Comparison of ENCODE assay signal across 21 cellular contexts in the genomic region with DNA sequence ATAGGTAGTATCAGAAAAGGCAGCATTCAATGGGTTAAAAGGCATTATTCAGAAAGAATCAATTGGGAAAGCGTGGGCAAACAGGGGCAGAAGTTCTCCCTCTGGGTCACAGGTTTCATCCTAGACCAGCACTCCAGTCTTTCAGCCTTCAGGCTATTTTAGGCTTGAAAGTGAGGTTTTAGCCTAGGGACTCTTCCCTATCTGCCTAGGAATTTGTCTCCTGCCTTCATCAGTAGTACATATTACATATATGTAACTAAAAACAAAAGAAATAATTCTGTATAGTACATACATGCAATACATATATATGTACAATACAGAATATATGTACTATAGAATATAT. TPM values are rescaled to one million over a fixed set of nuclear protein-coding genes. Genes with fewer than 3 reads are reported as not detected.
DNase-seq lines count a peak whose midpoint lies in the region; ATAC-seq and TF ChIP-seq lines count a peak whose summit lies in the region.
"Had no signal": no experiment of that assay in that cellular context is flagged by ENCODE, and none has a peak within 500 bp of the region (broad histone marks: within the 10 kb centered on the region; RNA-seq: fewer than 3 reads in every experiment).

No MANE protein-coding gene starts in this region.

- H3K4me2 ChIP-seq in mesenchymal stem cell (ENCODE audit: low read length, poor library complexity, severe bottlenecking) = no peak overlapping the region
- H3K4me2 ChIP-seq: BLaER1 treated with 17β-estradiol and CSF1 and Interleukin-3, amounts not matched to agents 10 nM and 100 nM had no signal

- H3K27me3 ChIP-seq in CD4-positive, alpha-beta memory T cell (ENCODE audit: insufficient read depth, low read length) = no peaks in the 10 kb centered on the region
- H3K27me3 ChIP-seq in mesenchymal stem cell (ENCODE audit: control insufficient read depth in 1 of 2, insufficient read depth in 1 of 2, low read length in 2 of 2) = no peaks in the 10 kb centered on the region
- H3K27me3 ChIP-seq: SJCRH30 had no signal

- intact Hi-C loops in CD4-positive, alpha-beta memory T cell (cut with micrococcal nuclease) = loop anchor here (1.0 to 5.0 kb wide), 5 partner anchors 36 to 100 kb away; no protein-coding TSS in a partner anchor

- CTCF ChIA-PET in CD4-positive, alpha-beta memory T cell (lab: Charles Lee; ENCODE audit: partially characterized antibody) = interaction anchor here (0.9 to 5.0 kb wide), 14 partner anchors 12 to 96 kb away, joined by 3 to 85 read pairs (median 6); partner anchors contain the start of gene PCNX1
- CTCF ChIA-PET in activated CD4-positive, alpha-beta memory T cell treated with anti-CD3 and anti-CD28 coated beads, Interleukin-2, amount 10 ng/mL, durations not matched to agents 7 days and 5 days (lab: Charles Lee) = interaction anchor here (0.8 to 1.9 kb wide), 10 partner anchors 9 to 100 kb away, joined by 3 to 11 read pairs (median 4); partner anchors contain the start of gene PCNX1

- peak overlapping the region in 1 of 2 experiments; percentile 54 for H2BK12ac ChIP-seq in mesenchymal stem cell (ENCODE audit: low read length in 2 of 2)

- H3K4ac ChIP-seq in mesenchymal stem cell (ENCODE audit: low read depth in 1 of 2, low read length in 2 of 2) = no peak overlapping the region

- no peak overlapping the region for H2BK15ac ChIP-seq in mesenchymal stem cell (ENCODE audit: low read depth, poor library complexity, severe bottlenecking)

- peak overlapping the region in 1 of 2 donors; percentile 56 for H3K4me3 ChIP-seq in CD4-positive, alpha-beta memory T cell (ENCODE audit: low read length in 2 of 2)
- H3K4me3 ChIP-seq in mesenchymal stem cell (ENCODE audit: insufficient read depth in 1 of 2, low read depth in 1 of 2, low read length in 2 of 2) = no peak overlapping the region
- H3K4me3 ChIP-seq: BLaER1 treated with 17β-estradiol and CSF1 and Interleukin-3, amounts not matched to agents 10 nM and 100 nM; GM23248; SJCRH30 had no signal

- H3K27ac ChIP-seq in CD4-positive, alpha-beta memory T cell (ENCODE audit: low read depth, low read length) = peak overlapping the region; percentile 65
- no peak overlapping the region for H3K27ac ChIP-seq in mesenchymal stem cell (ENCODE audit: low read length, poor library complexity, severe bottlenecking)
- H3K27ac ChIP-seq: 22Rv1; BLaER1 treated with 17β-estradiol and CSF1 and Interleukin-3, amounts not matched to agents 10 nM and 100 nM; GM23248; parathyroid adenoma; SJCRH30 had no signal

- H3K9me3 ChIP-seq in CD4-positive, alpha-beta memory T cell (ENCODE audit: control insufficient read depth in 1 of 2, low read length in 2 of 2) = no peaks in the 10 kb centered on the region
- H3K9me3 ChIP-seq in mesenchymal stem cell (ENCODE audit: control insufficient read depth, low read length) = peaks cover 9% of the 10 kb centered on the region
- H3K9me3 ChIP-seq: SJCRH30 had no signal

- no peak overlapping the region for H2BK120ac ChIP-seq in mesenchymal stem cell (ENCODE audit: low read depth, low read length)

- no peak overlapping the region for H4K91ac ChIP-seq in mesenchymal stem cell (ENCODE audit: low read length)

- H3K27me3 Mint-ChIP-seq in T-helper 1 cell treated with Interleukin-12 subunit alpha and Interleukin-12 subunit beta and Interleukin-4 antibody, amounts not matched to agents 30 μg/mL and 1 μg/mL, for 36 hours (ENCODE audit: low read depth) = no peaks in the 10 kb centered on the region
- H3K27me3 Mint-ChIP-seq in CD4-positive, alpha-beta memory T cell = no peaks in the 10 kb centered on the region
- no peaks in the 10 kb centered on the region for H3K27me3 Mint-ChIP-seq in activated CD4-positive, alpha-beta memory T cell treated with anti-CD3 and anti-CD28 coated beads, Interleukin-2, amount 10 ng/mL, durations not matched to agents 7 days and 5 days
- H3K27me3 Mint-ChIP-seq in mesothelial cell of epicardium (ENCODE audit: low read depth) = no peaks in the 10 kb centered on the region

- peak overlapping the region; percentile 60 for H4K8ac ChIP-seq in mesenchymal stem cell (ENCODE audit: low read length)

- H2AFZ ChIP-seq in mesenchymal stem cell (ENCODE audit: low read depth, low read length) = no peak overlapping the region
- H2AFZ ChIP-seq: GM23248, parathyroid adenoma had no signal

- no peaks in the 10 kb centered on the region for H3K79me1 ChIP-seq in mesenchymal stem cell (replicated peaks; ENCODE audit: low read length, poor library complexity, severe bottlenecking)

- no peak overlapping the region for H3K9ac ChIP-seq in mesenchymal stem cell (ENCODE audit: low read length)
- H3K9ac ChIP-seq: BLaER1 treated with 17β-estradiol and CSF1 and Interleukin-3, amounts not matched to agents 10 nM and 100 nM; GM23248; parathyroid adenoma had no signal

- TF ChIP-seq CTCF in mesothelial cell of epicardium (IDR thresholded peaks at IDR 0.05; ENCODE audit: unreplicated experiment) = no peak

- no peak overlapping the region for H3K14ac ChIP-seq in mesenchymal stem cell (ENCODE audit: low read length in 2 of 2)

- H3K27ac Mint-ChIP-seq in T-helper 1 cell treated with Interleukin-12 subunit alpha and Interleukin-12 subunit beta and Interleukin-4 antibody, amounts not matched to agents 30 μg/mL and 1 μg/mL, for 36 hours = peak overlapping the region; percentile 89
- H3K27ac Mint-ChIP-seq in CD4-positive, alpha-beta memory T cell = peak overlapping the region; percentile 94 to 98 (median 97)
- H3K27ac Mint-ChIP-seq in activated CD4-positive, alpha-beta memory T cell treated with anti-CD3 and anti-CD28 coated beads, Interleukin-2, amount 10 ng/mL, durations not matched to agents 7 days and 5 days = peak overlapping the region; percentile 87
- no peak overlapping the region for H3K27ac Mint-ChIP-seq in mesothelial cell of epicardium
- H3K27ac Mint-ChIP-seq: brain had no signal

- H3K9me3 Mint-ChIP-seq in T-helper 1 cell treated with Interleukin-12 subunit alpha and Interleukin-12 subunit beta and Interleukin-4 antibody, amounts not matched to agents 30 μg/mL and 1 μg/mL, for 36 hours = peaks cover 23% of the 10 kb centered on the region
- peaks cover 0 to 12% (median 4%) of the 10 kb centered on the region in 8 donors for H3K9me3 Mint-ChIP-seq in CD4-positive, alpha-beta memory T cell
- peaks cover 14% of the 10 kb centered on the region for H3K9me3 Mint-ChIP-seq in activated CD4-positive, alpha-beta memory T cell treated with anti-CD3 and anti-CD28 coated beads, Interleukin-2, amount 10 ng/mL, durations not matched to agents 7 days and 5 days
- peaks cover 29% of the 10 kb centered on the region for H3K9me3 Mint-ChIP-seq in mesothelial cell of epicardium

- no peaks in the 10 kb centered on the region for H3K36me3 ChIP-seq in CD4-positive, alpha-beta memory T cell (ENCODE audit: insufficient read depth, low read length)
- H3K36me3 ChIP-seq in mesenchymal stem cell (ENCODE audit: control insufficient read depth in 1 of 2, insufficient read depth in 2 of 2, low read depth in 1 of 2, low read length in 2 of 2) = no peaks in the 10 kb centered on the region
- H3K36me3 ChIP-seq: SJCRH30 had no signal

- peaks cover 6% of the 10 kb centered on the region for H3K36me3 Mint-ChIP-seq in T-helper 1 cell treated with Interleukin-12 subunit alpha and Interleukin-12 subunit beta and Interleukin-4 antibody, amounts not matched to agents 30 μg/mL and 1 μg/mL, for 36 hours (ENCODE audit: low read depth)
- H3K36me3 Mint-ChIP-seq in CD4-positive, alpha-beta memory T cell = peaks cover 5 to 11% of the 10 kb centered on the region in 2 donors
- peaks cover 18% of the 10 kb centered on the region for H3K36me3 Mint-ChIP-seq in activated CD4-positive, alpha-beta memory T cell treated with anti-CD3 and anti-CD28 coated beads, Interleukin-2, amount 10 ng/mL, durations not matched to agents 7 days and 5 days (ENCODE audit: low read depth)
- H3K36me3 Mint-ChIP-seq in mesothelial cell of epicardium = peaks cover 2% of the 10 kb centered on the region
- H3K36me3 Mint-ChIP-seq: brain had no signal

- H3K4me3 Mint-ChIP-seq in T-helper 1 cell treated with Interleukin-12 subunit alpha and Interleukin-12 subunit beta and Interleukin-4 antibody, amounts not matched to agents 30 μg/mL and 1 μg/mL, for 36 hours = peak overlapping the region; percentile 74
- peak overlapping the region; percentile 83 to 93 (median 89) for H3K4me3 Mint-ChIP-seq in CD4-positive, alpha-beta memory T cell
- peak overlapping the region; percentile 75 for H3K4me3 Mint-ChIP-seq in activated CD4-positive, alpha-beta memory T cell treated with anti-CD3 and anti-CD28 coated beads, Interleukin-2, amount 10 ng/mL, durations not matched to agents 7 days and 5 days
- no peak overlapping the region for H3K4me3 Mint-ChIP-seq in mesothelial cell of epicardium
- H3K4me3 Mint-ChIP-seq: brain had no signal

- H3K4me1 ChIP-seq in CD4-positive, alpha-beta memory T cell (ENCODE audit: insufficient read depth, low read length) = peaks cover 23% of the 10 kb centered on the region
- H3K4me1 ChIP-seq in mesenchymal stem cell (ENCODE audit: control insufficient read depth, insufficient read depth, low read depth, low read length) = peaks cover 1% of the 10 kb centered on the region
- H3K4me1 ChIP-seq: BLaER1 treated with 17β-estradiol and CSF1 and Interleukin-3, amounts not matched to agents 10 nM and 100 nM; parathyroid adenoma; SJCRH30 had no signal

- POLR2A ChIA-PET in CD4-positive, alpha-beta memory T cell (lab: Charles Lee; ENCODE audit: partially characterized antibody) = interaction anchor here (1.2 to 4.7 kb wide), 10 partner anchors 13 to 109 kb away, joined by 3 to 62 read pairs (median 6); partner anchors contain the start of genes MAP3K9 and PCNX1
- POLR2A ChIA-PET in activated CD4-positive, alpha-beta memory T cell treated with anti-CD3 and anti-CD28 coated beads, Interleukin-2, amount 10 ng/mL, durations not matched to agents 7 days and 5 days (lab: Charles Lee) = interaction anchor here (1.0 to 2.5 kb wide), 10 partner anchors 11 to 128 kb away, joined by 3 to 16 read pairs (median 8); partner anchors contain the start of gene PCNX1

- DNase-seq in T-helper 1 cell (no peak), mesenchymal stem cell (no peak), mesothelial cell of epicardium (ENCODE audit: low spot score in 2 of 2, unreplicated experiment in 2 of 2) (no peak)
- DNase-seq in CD4-positive, alpha-beta memory T cell = no peak
- no peak for DNase-seq in activated CD4-positive, alpha-beta memory T cell treated with anti-CD3 and anti-CD28 coated beads, Interleukin-2, amount 10 ng/mL, durations not matched to agents 7 days and 5 days
- DNase-seq: activated CD4-positive, alpha-beta T cell treated with anti-CD3 and anti-CD28 coated beads, Interleukin-2, amount 50 U/mL, for 48 hours; activated gamma-delta T cell treated with Interleukin-2 at 50 U/mL for 16 hours; DMS53; GM23248; NCI-H187 treated with DMSO at 0.1 percent for 48 hours; NCI-H526 treated with DMSO at 0.1 percent for 48 hours; SJCRH30; T1000 had no signal

- no peak overlapping the region for H2BK5ac ChIP-seq in mesenchymal stem cell (ENCODE audit: low read depth, low read length, poor library complexity, severe bottlenecking)

- 100% methylated on average over 1 of the region's 1 CpG for WGBS in mesenchymal stem cell

- no peak overlapping the region for H3K23ac ChIP-seq in mesenchymal stem cell (ENCODE audit: low read length in 2 of 2)

- H3K4me1 Mint-ChIP-seq in T-helper 1 cell treated with Interleukin-12 subunit alpha and Interleukin-12 subunit beta and Interleukin-4 antibody, amounts not matched to agents 30 μg/mL and 1 μg/mL, for 36 hours (ENCODE audit: low read depth) = peaks cover 13% of the 10 kb centered on the region
- peaks cover 10 to 26% (median 21%) of the 10 kb centered on the region in 4 donors for H3K4me1 Mint-ChIP-seq in CD4-positive, alpha-beta memory T cell
- H3K4me1 Mint-ChIP-seq in activated CD4-positive, alpha-beta memory T cell treated with anti-CD3 and anti-CD28 coated beads, Interleukin-2, amount 10 ng/mL, durations not matched to agents 7 days and 5 days = peaks cover 25% of the 10 kb centered on the region
- H3K4me1 Mint-ChIP-seq in mesothelial cell of epicardium = peaks cover 8% of the 10 kb centered on the region
- H3K4me1 Mint-ChIP-seq: brain had no signal

- no peak for ATAC-seq in activated CD4-positive, CD25-positive, alpha-beta regulatory T cell treated with anti-CD3 and anti-CD28 coated beads, Interleukin-2, amount 50 U/mL, for 24 hours
- ATAC-seq in HG02610 (IDR thresholded peaks at IDR 0.05; ENCODE audit: unreplicated experiment) = no peak
- ATAC-seq: left lobe of liver had no signal

- H2AK5ac ChIP-seq in mesenchymal stem cell (ENCODE audit: low read length, severe bottlenecking) = no peak overlapping the region

- H3K18ac ChIP-seq in mesenchymal stem cell (ENCODE audit: low read depth in 1 of 2, low read length in 2 of 2) = peak overlapping the region in 1 of 2 experiments; percentile 43

RNA-seq across cellular contexts. Expression of gene PCNX1, which starts 34.6 kb away (rescaled TPM):
- 100 to 1,000 TPM; 115 to 128 TPM for total RNA-seq in CD4-positive, alpha-beta memory T cell
- polyA plus RNA-seq in CD4-positive, alpha-beta memory T cell = 10 to 100 TPM; 10.7 to 21.8 TPM
- 10 to 100 TPM; 56.9 to 60.4 TPM for total RNA-seq in activated CD4-positive, alpha-beta memory T cell treated with anti-CD3 and anti-CD28 coated beads, Interleukin-2, amount 10 ng/mL, durations not matched to agents 7 days and 5 days
- 23.8 TPM for polyA plus RNA-seq in mesenchymal stem cell (2013, experiment 1 of 2)
- polyA plus RNA-seq in mesenchymal stem cell (2013, experiment 2 of 2) = 22.4 TPM
- 73.5 to 77.2 TPM (median 76.2 TPM) in 3 replicates for total RNA-seq in mesothelial cell of epicardium
